Comparison of ENCODE assay signal across 8 cellular contexts in the genomic region with DNA sequence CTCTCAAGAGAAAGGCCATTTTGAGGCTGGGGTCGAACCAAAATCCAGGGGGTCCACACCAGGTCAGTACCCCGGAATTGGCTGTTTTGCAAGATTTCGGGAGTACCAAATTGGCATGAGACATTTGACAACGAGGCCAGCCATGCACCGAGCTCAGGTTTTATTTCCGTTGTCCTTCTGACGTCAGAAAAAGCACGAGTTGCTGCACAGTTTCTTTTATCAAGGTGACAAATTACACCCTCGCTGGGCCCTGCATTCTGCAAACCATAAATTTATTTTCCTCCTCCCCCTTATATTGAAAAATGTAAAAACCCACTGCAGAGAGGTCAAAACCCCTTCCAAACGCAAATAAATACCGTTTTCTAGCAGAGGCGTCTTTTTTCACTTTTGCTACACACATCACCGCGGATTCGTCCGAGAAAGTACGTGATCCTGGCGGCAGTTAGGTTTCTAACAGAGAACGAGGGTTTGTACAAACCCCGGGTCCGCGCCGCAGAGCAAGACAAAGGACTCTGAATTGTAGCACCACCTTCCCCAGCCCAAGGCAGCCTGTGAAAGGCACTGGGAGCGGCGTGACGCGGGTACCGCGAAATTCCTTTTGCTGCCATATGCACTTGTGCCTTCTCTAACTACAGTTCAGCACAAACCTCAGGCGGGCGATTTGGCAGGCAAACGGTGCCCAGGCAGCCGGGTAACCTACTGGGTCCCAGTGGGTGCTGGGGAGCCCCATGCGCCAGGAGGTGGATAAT.
DNase-seq lines count a peak whose midpoint lies in the region; ATAC-seq, FAIRE-seq and TF ChIP-seq lines count a peak whose summit lies in the region.

No MANE protein-coding gene starts in this region.

- DNase-seq in EH (ENCODE audit: low read depth), result peak; percentile 77
- peak; percentile 39 for DNase-seq in NCI-H1048 (lab: John Stamatoyannopoulos, UW)
- peak; percentile 31 to 35 for DNase-seq in activated CD4-positive, alpha-beta T cell treated with anti-CD3 and anti-CD28 coated beads for 24 hours (ENCODE audit: low read depth in 2 of 2)
- peak; percentile 70 for DNase-seq in choroid plexus epithelial cell (ENCODE audit: low read depth)
- DNase-seq in left kidney (ENCODE audit: low read depth, low spot score), result peak; percentile 88
- DNase-seq in stimulated activated CD4-positive, alpha-beta T cell treated with anti-CD3 and anti-CD28 coated beads, Interleukin-1b, Interleukin-23, amount 100 ng/mL, for 48 hours, result peak; percentile 60
- no peak for DNase-seq in HTR-8/SVneo (ENCODE audit: insufficient read length, low spot score)

- FAIRE-seq in HTR-8/SVneo (lab: Jason Lieb, UNC), result no peak

- TF ChIP-seq CTCF in choroid plexus epithelial cell (conservative IDR thresholded peaks at IDR 0.05; ENCODE audit: low read depth, low read length), result no peak

- peak overlapping the region; percentile 78 for H3K4me3 ChIP-seq in choroid plexus epithelial cell (ENCODE audit: low read depth, low read length)

- no peak for ATAC-seq in GM19452 (IDR thresholded peaks at IDR 0.05; ENCODE audit: unreplicated experiment)
